In genomic region chr10:63866075-63866746, GRCh38 we compare ENCODE assay signal across 8 cellular contexts.
DNase-seq lines count a peak whose midpoint lies in the region; ATAC-seq and TF ChIP-seq lines count a peak whose summit lies in the region.

No MANE protein-coding gene starts in this region.

- ATAC-seq in GM18502 (IDR thresholded peaks at IDR 0.05; ENCODE audit: poor library complexity, unreplicated experiment) (peak; percentile 91), HG02852 (IDR thresholded peaks at IDR 0.05; ENCODE audit: unreplicated experiment) (peak; percentile 93)

- H3K4me1 ChIP-seq in liver (ENCODE audit: control insufficient read depth in 4 of 4, insufficient read depth in 4 of 4, low read length in 3 of 4), result peaks cover 0 to 14% (median 11%) of the 10 kb centered on the region in 4 donors

- no peak overlapping the region for H3K27ac ChIP-seq in liver (ENCODE audit: low read depth in 1 of 2, low read length in 2 of 2)

- H3K27me3 ChIP-seq in liver (ENCODE audit: control insufficient read depth in 4 of 4, insufficient read depth in 4 of 4, low read length in 3 of 4), result peaks cover 0 to 4% (median 0%) of the 10 kb centered on the region in 4 donors

- DNase-seq in AG20443 (ENCODE audit: low spot score) (peak; percentile 83), NCI-H1092 (lab: John Stamatoyannopoulos, UW) (peak; percentile 8), choroid plexus epithelial cell (ENCODE audit: low read depth) (peak; percentile 74)
- peak; percentile 6 to 15 for DNase-seq in stimulated activated CD8-positive, alpha-beta memory T cell treated with anti-CD3 and anti-CD28 coated beads, Interleukin-15, amount 100 ng/mL, for 48 hours (ENCODE audit: low read depth in 2 of 2)

- peak overlapping the region; percentile 49 to 53 for H3K9ac ChIP-seq in liver (ENCODE audit: low read depth in 1 of 2, low read length in 2 of 2)

- no peaks in the 10 kb centered on the region for H3K9me3 ChIP-seq in liver (ENCODE audit: control insufficient read depth in 4 of 4, low read length in 3 of 4)

- TF ChIP-seq RAD21 in liver (IDR thresholded peaks at IDR 0.05), result peak; percentile 72 to 79

- no peak overlapping the region for H3K4me3 ChIP-seq in WI38 (ENCODE audit: low read depth, low read length)
- peak overlapping the region; percentile 21 for H3K4me3 ChIP-seq in choroid plexus epithelial cell (ENCODE audit: low read depth, low read length)
- H3K4me3 ChIP-seq in liver (ENCODE audit: low read depth in 1 of 3, low read length in 3 of 3), result peak overlapping the region in 2 of 3 donors; percentile 9 to 36

- no peaks in the 10 kb centered on the region for H3K36me3 ChIP-seq in liver (ENCODE audit: control insufficient read depth in 4 of 4, insufficient read depth in 3 of 4, low read depth in 1 of 4, low read length in 3 of 4)

- WGBS in liver, result 10% methylated on average over 16 of the region's 16 CpGs

- TF ChIP-seq CTCF in WI38 (IDR thresholded peaks at IDR 0.05; ENCODE audit: low read depth, low read length) (peak; percentile 81), choroid plexus epithelial cell (conservative IDR thresholded peaks at IDR 0.05; ENCODE audit: low read depth, low read length) (peak; percentile 87), liver (IDR thresholded peaks at IDR 0.05; ENCODE audit: low read depth, low read length, missing input control) (peak; percentile 75)

TF ChIP-seq in liver, 16 proteins besides CTCF, POLR2A, EP300 and RAD21:
- no peak for TF ChIP-seq NR2F2 (IDR thresholded peaks at IDR 0.05)
- TF ChIP-seq GABPA (IDR thresholded peaks at IDR 0.05 in 1 of 2, conservative IDR thresholded peaks at IDR 0.05 in 1 of 2), result no peak
- TF ChIP-seq MAX (IDR thresholded peaks at IDR 0.05), result no peak
- no peak for TF ChIP-seq FOXA1 (IDR thresholded peaks at IDR 0.05)
- no peak for TF ChIP-seq SP1 (IDR thresholded peaks at IDR 0.05)

Comparison
In these comparisons a context has a peak if more than half of its experiments do, and no peak if none do; other contexts are left out.
1. DNase-seq: peak in every context shown above with its lines; median percentile 83 in AG20443; 74 in choroid plexus epithelial cell; 10 in stimulated activated CD8-positive, alpha-beta memory T cell treated with anti-CD3 and anti-CD28 coated beads, Interleukin-15, amount 100 ng/mL, for 48 hours; 8 in NCI-H1092.